In the genomic region with DNA sequence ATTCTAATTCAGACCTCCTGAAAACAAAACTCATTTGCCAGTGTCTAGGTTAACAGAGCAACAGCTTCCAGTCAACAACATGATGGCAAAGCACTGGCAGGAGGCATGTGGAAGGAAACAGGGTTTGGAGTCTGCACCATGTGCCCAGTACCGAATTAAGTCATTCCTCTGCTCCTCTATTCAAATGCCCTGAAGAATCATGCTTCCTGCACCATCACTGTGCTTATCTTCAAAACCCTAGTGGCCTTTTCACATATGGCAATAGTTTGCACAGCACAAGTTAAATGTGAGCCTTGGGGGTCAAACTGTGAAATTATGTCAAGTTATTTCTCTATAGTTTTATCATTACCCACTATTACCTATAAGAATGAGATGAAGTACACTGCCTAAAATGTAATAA, we compare ENCODE assay signal across 21 cellular contexts.
DNase-seq lines count a peak whose midpoint lies in the region; TF ChIP-seq lines count a peak whose summit lies in the region.
"Had no signal": no experiment of that assay in that cellular context is flagged by ENCODE, and none has a peak within 500 bp of the region (broad histone marks: within the 10 kb centered on the region; RNA-seq: fewer than 3 reads in every experiment).

No MANE protein-coding gene starts in this region.

- no peaks in the 10 kb centered on the region for H3K27me3 ChIP-seq in BJ (ENCODE audit: control insufficient read depth, insufficient read depth, low read length)
- H3K27me3 ChIP-seq in endodermal cell (ENCODE audit: control insufficient read depth, insufficient read depth, low read length, poor library complexity, severe bottlenecking): no peaks in the 10 kb centered on the region
- H3K27me3 ChIP-seq: thyroid gland had no signal

- H3K36me3 Mint-ChIP-seq in endodermal cell (ENCODE audit: low read depth) (no peaks in the 10 kb centered on the region), mesothelial cell of epicardium (peaks cover 28% of the 10 kb centered on the region)

- 93 to 100% methylated on average over 1 of the region's 1 CpG for WGBS in endodermal cell (ENCODE audit: insufficient coverage in 1 of 2, insufficient read length in 1 of 2), 2 experiments

- H3K9ac ChIP-seq in endodermal cell (ENCODE audit: extremely low read depth, low read length, poor library complexity, severe bottlenecking): no peak overlapping the region

- H3K9me3 Mint-ChIP-seq in endodermal cell (no peaks in the 10 kb centered on the region), mesothelial cell of epicardium (no peaks in the 10 kb centered on the region)
- H3K9me3 Mint-ChIP-seq: activated CD4-positive, alpha-beta memory T cell treated with anti-CD3 and anti-CD28 coated beads, Interleukin-2, amount 10 ng/mL, durations not matched to agents 7 days and 5 days; memory B cell; nephron progenitor cell had no signal

- no peaks in the 10 kb centered on the region for H3K9me3 ChIP-seq in endodermal cell (ENCODE audit: control insufficient read depth, low read length)
- H3K9me3 ChIP-seq: prostate gland, thyroid gland had no signal

- CTCF ChIA-PET in BJ (lab: Yijun Ruan, JAX): interaction anchor here (1.2 kb wide), 1 partner anchor 10 kb away, joined by 3 read pairs; no protein-coding TSS in a partner anchor

- H3K4me3 ChIP-seq in BJ (ENCODE audit: low read depth, low read length) (no peak overlapping the region), endodermal cell (ENCODE audit: low read length) (no peak overlapping the region)
- H3K4me3 ChIP-seq in Jurkat, Clone E6-1 (ENCODE audit: low read length): no peak overlapping the region
- H3K4me3 ChIP-seq: prostate gland, thyroid gland had no signal

- peaks cover 7% of the 10 kb centered on the region for H3K36me3 ChIP-seq in BJ (ENCODE audit: control insufficient read depth, insufficient read depth, low read length)
- no peaks in the 10 kb centered on the region for H3K36me3 ChIP-seq in endodermal cell (ENCODE audit: control insufficient read depth, insufficient read depth, low read length)

- H3K4me1 ChIP-seq in endodermal cell (ENCODE audit: control insufficient read depth, insufficient read depth, low read length): peaks cover 7% of the 10 kb centered on the region
- H3K4me1 ChIP-seq: prostate gland, thyroid gland had no signal

- DNase-seq in BJ (ENCODE audit: low read depth): no peak
- DNase-seq in Jurkat, Clone E6-1 (ENCODE audit: low read depth, low spot score): peak; percentile 3
- DNase-seq in endodermal cell: no peak
- DNase-seq in mesothelial cell of epicardium (ENCODE audit: low spot score in 2 of 2, unreplicated experiment in 2 of 2): no peak
- DNase-seq in GDM1 (lab: John Stamatoyannopoulos, UW): no peak
- no peak for DNase-seq in 8988T
- no peak for DNase-seq in SIG-M5 treated with dmso at 0.1 percent for 504 hours (lab: John Stamatoyannopoulos, UW; ENCODE audit: unreplicated experiment)
- DNase-seq in stimulated activated CD8-positive, alpha-beta memory T cell treated with anti-CD3 and anti-CD28 coated beads, Interleukin-4, amount 100 ng/mL, for 48 hours: no peak
- DNase-seq: activated CD4-positive, alpha-beta memory T cell treated with anti-CD3 and anti-CD28 coated beads, Interleukin-2, amount 10 ng/mL, durations not matched to agents 7 days and 5 days; activated gamma-delta T cell treated with Interleukin-2 at 50 U/mL for 16 hours; EL; NCI-H1930; NCI-H446; nephron progenitor cell; NK-92 treated with Interleukin-12 subunit alpha and Interleukin-12 subunit beta, amount 100 ng/mL, for 24 hours; stimulated activated CD4-positive, alpha-beta T cell treated with anti-CD3 and anti-CD28 coated beads, Interleukin-2, amount 100 ng/mL, for 24 hours; stimulated activated naive CD4-positive, alpha-beta T cell; T1000; thyroid gland had no signal

- peaks cover 21% of the 10 kb centered on the region for H3K4me1 Mint-ChIP-seq in endodermal cell
- peaks cover 45% of the 10 kb centered on the region for H3K4me1 Mint-ChIP-seq in mesothelial cell of epicardium
- H3K4me1 Mint-ChIP-seq: activated CD4-positive, alpha-beta memory T cell treated with anti-CD3 and anti-CD28 coated beads, Interleukin-2, amount 10 ng/mL, durations not matched to agents 7 days and 5 days; nephron progenitor cell had no signal

- 0 out of 2 replicates have a peak, but pooled peaks have one; percentile 14 for TF ChIP-seq CTCF in BJ (IDR thresholded peaks at IDR 0.05; ENCODE audit: insufficient read depth, low read depth, low read length)
- TF ChIP-seq CTCF in endodermal cell (conservative IDR thresholded peaks at IDR 0.05): peak; percentile 50
- peak; percentile 30 for TF ChIP-seq CTCF in mesothelial cell of epicardium (IDR thresholded peaks at IDR 0.05; ENCODE audit: unreplicated experiment)

- H3K4me3 Mint-ChIP-seq in endodermal cell (no peak overlapping the region), mesothelial cell of epicardium (no peak overlapping the region)
- H3K4me3 Mint-ChIP-seq: activated CD4-positive, alpha-beta memory T cell treated with anti-CD3 and anti-CD28 coated beads, Interleukin-2, amount 10 ng/mL, durations not matched to agents 7 days and 5 days; memory B cell; nephron progenitor cell had no signal

- POLR2A ChIA-PET in BJ (lab: Charles Lee): no interaction called here

- H3K27ac ChIP-seq in endodermal cell (ENCODE audit: low read depth, low read length): no peak overlapping the region
- H3K27ac ChIP-seq: prostate gland, thyroid gland had no signal

- H3K27me3 Mint-ChIP-seq in endodermal cell (ENCODE audit: insufficient read depth): no peaks in the 10 kb centered on the region
- no peaks in the 10 kb centered on the region for H3K27me3 Mint-ChIP-seq in mesothelial cell of epicardium (ENCODE audit: low read depth)
- H3K27me3 Mint-ChIP-seq: activated CD4-positive, alpha-beta memory T cell treated with anti-CD3 and anti-CD28 coated beads, Interleukin-2, amount 10 ng/mL, durations not matched to agents 7 days and 5 days; memory B cell had no signal

- H3K27ac Mint-ChIP-seq in endodermal cell (no peak overlapping the region), mesothelial cell of epicardium (no peak overlapping the region)
- H3K27ac Mint-ChIP-seq: activated CD4-positive, alpha-beta memory T cell treated with anti-CD3 and anti-CD28 coated beads, Interleukin-2, amount 10 ng/mL, durations not matched to agents 7 days and 5 days; nephron progenitor cell had no signal
